Comparison of ENCODE assay signal across 30 cellular contexts in the genomic region with DNA sequence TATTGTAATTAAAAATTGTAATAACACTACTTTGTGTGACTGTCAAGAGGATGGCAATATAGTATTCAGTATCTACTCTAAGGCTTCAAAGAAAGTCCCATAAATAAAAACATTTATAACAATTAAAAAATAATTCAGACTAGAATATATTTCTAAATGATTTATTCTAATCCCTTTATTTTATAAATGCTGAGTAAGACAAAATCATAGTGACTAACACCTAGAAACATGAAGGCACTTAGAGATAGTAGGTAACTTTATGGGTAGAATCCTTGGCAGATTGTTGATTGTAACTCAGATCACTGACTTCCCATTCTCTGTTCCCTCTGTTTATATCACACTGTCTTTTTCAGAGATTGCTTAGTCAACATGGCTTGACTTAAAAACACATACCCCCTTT.
"Had no signal": no experiment of that assay in that cellular context is flagged by ENCODE, and none has a peak within 500 bp of the region (broad histone marks: within the 10 kb centered on the region; RNA-seq: fewer than 3 reads in every experiment).

No MANE protein-coding gene starts in this region.

- FAIRE-seq: islet of Langerhans had no signal

- H3K27me3 Mint-ChIP-seq: activated naive CD8-positive, alpha-beta T cell treated with anti-CD3 and anti-CD28 coated beads, Interleukin-2, amount 10 ng/mL, durations not matched to agents 7 days and 5 days; activated T-cell treated with anti-CD3 and anti-CD28 coated beads, Interleukin-2, amount 50 U/mL, for 24 hours; brain; progenitor cell of endocrine pancreas; stimulated activated memory B cell treated with anti-CD40 and anti-IgM and Interleukin-4, amounts not matched to agents 10 μg/mL and 1 μg/mL and 100 μg/mL, for 72 hours; stimulated activated naive CD8-positive, alpha-beta T cell treated with anti-CD3 and anti-CD28 coated beads, Interleukin-15, amount 100 ng/mL, for 72 hours; type B pancreatic cell had no signal

- H3K4me3 Mint-ChIP-seq: activated naive CD8-positive, alpha-beta T cell treated with anti-CD3 and anti-CD28 coated beads, Interleukin-2, amount 10 ng/mL, durations not matched to agents 7 days and 5 days; activated T-cell treated with anti-CD3 and anti-CD28 coated beads, Interleukin-2, amount 50 U/mL, for 24 hours; brain; nephron progenitor cell; stimulated activated memory B cell treated with anti-CD40 and anti-IgM and Interleukin-4, amounts not matched to agents 10 μg/mL and 1 μg/mL and 100 μg/mL, for 72 hours; stimulated activated naive CD8-positive, alpha-beta T cell treated with anti-CD3 and anti-CD28 coated beads, Interleukin-15, amount 100 ng/mL, for 72 hours; type B pancreatic cell had no signal

- H3K9me3 ChIP-seq: ascending aorta, left ventricle myocardium inferior, neutrophil, ovary, uterus had no signal

- H3K27me3 ChIP-seq: ascending aorta, cardiac muscle cell, dorsolateral prefrontal cortex, neutrophil, ovary, uterus had no signal

- H3K4me1 ChIP-seq: ascending aorta, uterus had no signal

- DNase-seq: activated CD4-positive, alpha-beta T cell treated with anti-CD3 and anti-CD28 coated beads for 48 hours; activated CD4-positive, alpha-beta T cell treated with anti-CD3 and anti-CD28 coated beads, Interleukin-2, amount 50 U/mL, for 48 hours; activated CD8-positive, alpha-beta memory T cell treated with anti-CD3 and anti-CD28 coated beads, Interleukin-2, amount 50 U/mL, for 48 hours; activated naive CD4-positive, alpha-beta T cell treated with Interleukin-2 at 50 U/mL for 16 hours; activated naive CD8-positive, alpha-beta T cell treated with anti-CD3 and anti-CD28 coated beads, Interleukin-2, amount 10 ng/mL, durations not matched to agents 7 days and 5 days; activated T-cell treated with anti-CD3 and anti-CD28 coated beads, Interleukin-2, amount 50 U/mL, for 24 hours; dorsolateral prefrontal cortex; effector memory CD4-positive, alpha-beta T cell; left ventricle myocardium inferior; mesendoderm; nephron progenitor cell; ovary; stimulated activated CD4-positive, alpha-beta T cell treated with anti-CD3 and anti-CD28 coated beads, Interleukin-12 subunit alpha, Interleukin-12 subunit beta, amount 100 ng/mL, for 4 hours; stimulated activated CD4-positive, alpha-beta T cell treated with anti-CD3 and anti-CD28 coated beads, Interleukin-4, amount 100 ng/mL, for 24 hours; stimulated activated naive CD8-positive, alpha-beta T cell treated with anti-CD3 and anti-CD28 coated beads, Interleukin-15, amount 100 ng/mL, for 72 hours; substantia nigra; uterus had no signal

- ATAC-seq: sciatic nerve; stimulated activated memory B cell treated with anti-CD40 and anti-IgM and Interleukin-4, amounts not matched to agents 10 μg/mL and 1 μg/mL and 100 μg/mL, for 72 hours; stimulated activated naive CD8-positive, alpha-beta T cell treated with anti-CD3 and anti-CD28 coated beads, Interleukin-15, amount 100 ng/mL, for 72 hours had no signal

- H3K9me3 Mint-ChIP-seq: activated T-cell treated with anti-CD3 and anti-CD28 coated beads, Interleukin-2, amount 50 U/mL, for 24 hours; brain; nephron progenitor cell; stimulated activated memory B cell treated with anti-CD40 and anti-IgM and Interleukin-4, amounts not matched to agents 10 μg/mL and 1 μg/mL and 100 μg/mL, for 72 hours; type B pancreatic cell had no signal

- H3K4me1 Mint-ChIP-seq: brain; nephron progenitor cell; stimulated activated memory B cell treated with anti-CD40 and anti-IgM and Interleukin-4, amounts not matched to agents 10 μg/mL and 1 μg/mL and 100 μg/mL, for 72 hours had no signal

- H3K4me3 ChIP-seq: ascending aorta, cardiac muscle cell, coronary artery, dorsolateral prefrontal cortex, left ventricle myocardium inferior, lung, ovary, skin epidermis, uterus had no signal

- H3K36me3 ChIP-seq: ovary, uterus had no signal

- H3K27ac Mint-ChIP-seq: activated naive CD8-positive, alpha-beta T cell treated with anti-CD3 and anti-CD28 coated beads, Interleukin-2, amount 10 ng/mL, durations not matched to agents 7 days and 5 days; activated T-cell treated with anti-CD3 and anti-CD28 coated beads, Interleukin-2, amount 50 U/mL, for 24 hours; brain; nephron progenitor cell; progenitor cell of endocrine pancreas; stimulated activated memory B cell treated with anti-CD40 and anti-IgM and Interleukin-4, amounts not matched to agents 10 μg/mL and 1 μg/mL and 100 μg/mL, for 72 hours; type B pancreatic cell had no signal

- H3K27ac ChIP-seq: ascending aorta, cardiac muscle cell, coronary artery, dorsolateral prefrontal cortex, left ventricle myocardium inferior, neutrophil, ovary, skin epidermis, uterus, VCaP had no signal
